Comparison of ENCODE assay signal across 10 cellular contexts in genomic region chr20:56788041-56788670, GRCh38.
DNase-seq lines count a peak whose midpoint lies in the region; ATAC-seq and TF ChIP-seq lines count a peak whose summit lies in the region.
"Had no signal": no experiment of that assay in that cellular context is flagged by ENCODE, and none has a peak within 500 bp of the region (broad histone marks: within the 10 kb centered on the region; RNA-seq: fewer than 3 reads in every experiment).

No MANE protein-coding gene starts in this region.

- no peaks in the 10 kb centered on the region for H3K27me3 Mint-ChIP-seq in activated T-helper 2 cell treated with anti-CD3 and anti-CD28 coated beads, Interferon-gamma antibody, Interleukin-2, Interleukin-4, amounts not matched to agents 10 μg/mL and 5 μg/mL and 100 μg/mL, durations not matched to agents 14 hours and 24 hours and 36 hours (ENCODE audit: low read depth)
- H3K27me3 Mint-ChIP-seq in GM23338 (ENCODE audit: insufficient read depth, low read depth, poor library complexity): peaks cover 10% of the 10 kb centered on the region

- H3K9me3 ChIP-seq in SJSA1 (replicated peaks): no peaks in the 10 kb centered on the region

- H3K4me1 ChIP-seq in SJSA1 (replicated peaks) (peaks cover 35% of the 10 kb centered on the region), GM23338 (ENCODE audit: insufficient read depth) (peaks cover 6% of the 10 kb centered on the region; the same call in 1 of the 2 replicates)

- H2AFZ ChIP-seq in GM23338: no peak overlapping the region

- H3K4me3 Mint-ChIP-seq in activated T-helper 2 cell treated with anti-CD3 and anti-CD28 coated beads, Interferon-gamma antibody, Interleukin-2, Interleukin-4, amounts not matched to agents 10 μg/mL and 5 μg/mL and 100 μg/mL, durations not matched to agents 14 hours and 24 hours and 36 hours (ENCODE audit: low read depth): no peak overlapping the region
- H3K4me3 Mint-ChIP-seq in GM23338: no peak overlapping the region

- H3K9me2 ChIP-seq in GM23338 (ENCODE audit: insufficient read depth): no peaks in the 10 kb centered on the region

- H3K27me3 ChIP-seq in SJSA1 (replicated peaks): no peaks in the 10 kb centered on the region
- H3K27me3 ChIP-seq in GM23338 (ENCODE audit: insufficient read depth): no peaks in the 10 kb centered on the region

- H3F3A ChIP-seq in GM23338 (replicated peaks; ENCODE audit: low read depth): no peaks in the 10 kb centered on the region

- no peaks in the 10 kb centered on the region for H3K79me2 ChIP-seq in GM23338 (replicated peaks; ENCODE audit: insufficient read depth)

- H3K36me3 Mint-ChIP-seq in activated T-helper 2 cell treated with anti-CD3 and anti-CD28 coated beads, Interferon-gamma antibody, Interleukin-2, Interleukin-4, amounts not matched to agents 10 μg/mL and 5 μg/mL and 100 μg/mL, durations not matched to agents 14 hours and 24 hours and 36 hours (ENCODE audit: low read depth): no peaks in the 10 kb centered on the region
- no peaks in the 10 kb centered on the region for H3K36me3 Mint-ChIP-seq in GM23338 (ENCODE audit: low read depth)

- peak; percentile 92 for DNase-seq in GM04504 (ENCODE audit: low read depth)
- DNase-seq in SJSA1 (ENCODE audit: low read depth in 1 of 2, low spot score in 2 of 2): peak; percentile 94 to 95
- peak; percentile 96 for DNase-seq in fibroblast of peridontal ligament (ENCODE audit: extremely low read depth)
- peak; percentile 97 for DNase-seq in renal cortical epithelial cell (ENCODE audit: low read depth)
- no peak for DNase-seq in activated T-helper 2 cell treated with anti-CD3 and anti-CD28 coated beads, Interferon-gamma antibody, Interleukin-2, Interleukin-4, amounts not matched to agents 10 μg/mL and 5 μg/mL and 100 μg/mL, durations not matched to agents 14 hours and 24 hours and 36 hours (ENCODE audit: low spot score)
- no peak for DNase-seq in GM23338 (ENCODE audit: low spot score)
- DNase-seq in G401 (ENCODE audit: low spot score): no peak
- DNase-seq: NCI-H82 had no signal

- H3K9me3 Mint-ChIP-seq in activated T-helper 2 cell treated with anti-CD3 and anti-CD28 coated beads, Interferon-gamma antibody, Interleukin-2, Interleukin-4, amounts not matched to agents 10 μg/mL and 5 μg/mL and 100 μg/mL, durations not matched to agents 14 hours and 24 hours and 36 hours: no peaks in the 10 kb centered on the region
- peaks cover 2% of the 10 kb centered on the region; the same call in 1 of the 3 replicates for H3K9me3 Mint-ChIP-seq in GM23338

- H3K36me3 ChIP-seq in SJSA1 (no peaks in the 10 kb centered on the region), GM23338 (ENCODE audit: insufficient read depth) (no peaks in the 10 kb centered on the region)

- in situ Hi-C loops in G401 (cut with HindIII; ENCODE audit: low sequenced_read_pairs): no loop called here

- no peaks in the 10 kb centered on the region for H3K4me1 Mint-ChIP-seq in activated T-helper 2 cell treated with anti-CD3 and anti-CD28 coated beads, Interferon-gamma antibody, Interleukin-2, Interleukin-4, amounts not matched to agents 10 μg/mL and 5 μg/mL and 100 μg/mL, durations not matched to agents 14 hours and 24 hours and 36 hours (ENCODE audit: low read depth)
- peaks cover 11% of the 10 kb centered on the region for H3K4me1 Mint-ChIP-seq in GM23338

- TF ChIP-seq CTCF in GM23338 (conservative IDR thresholded peaks at IDR 0.05; ENCODE audit: low read depth in 2 of 2): no peak

- H3K27ac ChIP-seq in SJSA1 (peak overlapping the region; percentile 97), GM23338 (ENCODE audit: low read depth) (no peak overlapping the region)

- H3K27ac Mint-ChIP-seq in activated T-helper 2 cell treated with anti-CD3 and anti-CD28 coated beads, Interferon-gamma antibody, Interleukin-2, Interleukin-4, amounts not matched to agents 10 μg/mL and 5 μg/mL and 100 μg/mL, durations not matched to agents 14 hours and 24 hours and 36 hours: no peak overlapping the region
- no peak overlapping the region for H3K27ac Mint-ChIP-seq in GM23338

- intact Hi-C loops in activated T-helper 2 cell treated with anti-CD3 and anti-CD28 coated beads, Interferon-gamma antibody, Interleukin-2, Interleukin-4, amounts not matched to agents 10 μg/mL and 5 μg/mL and 100 μg/mL, durations not matched to agents 14 hours and 24 hours and 36 hours (cut with micrococcal nuclease): no loop called here

- ATAC-seq in GM21423 (IDR thresholded peaks at IDR 0.05; ENCODE audit: unreplicated experiment): no peak
- ATAC-seq in GM23338: no peak
- ATAC-seq: GM12878 had no signal

- H3K4me3 ChIP-seq in SJSA1 (no peak overlapping the region), GM23338 (no peak overlapping the region)
- H3K4me3 ChIP-seq: GM12878 had no signal

- H3K4me2 ChIP-seq in GM23338: no peak overlapping the region

- no peaks in the 10 kb centered on the region for H4K20me1 ChIP-seq in GM23338 (replicated peaks; ENCODE audit: insufficient read depth)

TF ChIP-seq in GM23338, 12 proteins besides CTCF, POLR2A, EP300 and RAD21 (continues in another document):
- TF ChIP-seq ZNF462 (CRISPR knock-in tag; IDR thresholded peaks at IDR 0.05) (no peak), NANOG (IDR thresholded peaks at IDR 0.05; ENCODE audit: borderline replicate concordance) (no peak)

Comparison
In these comparisons a context has a peak if more than half of its experiments do, and no peak if none do; other contexts are left out.
1. DNase-seq: peak in GM04504 (single experiment), SJSA1 (2 of 2), fibroblast of peridontal ligament (single experiment) and renal cortical epithelial cell (single experiment); none in activated T-helper 2 cell treated with anti-CD3 and anti-CD28 coated beads, Interferon-gamma antibody, Interleukin-2, Interleukin-4, amounts not matched to agents 10 μg/mL and 5 μg/mL and 100 μg/mL, durations not matched to agents 14 hours and 24 hours and 36 hours (single experiment), GM23338 (single experiment) and G401 (single experiment).